In genomic region chr10:127919418-127920191, GRCh38 we compare ENCODE assay signal across 9 cellular contexts. TPM values are rescaled to one million over a fixed set of nuclear protein-coding genes. Genes with fewer than 3 reads are reported as not detected.
DNase-seq lines count a peak whose midpoint lies in the region; ATAC-seq and TF ChIP-seq lines count a peak whose summit lies in the region.
"Had no signal": no experiment of that assay in that cellular context is flagged by ENCODE, and none has a peak within 500 bp of the region (broad histone marks: within the 10 kb centered on the region; RNA-seq: fewer than 3 reads in every experiment).

No MANE protein-coding gene starts in this region.

- H3K79me2 ChIP-seq in PC-3 (ENCODE audit: low read length): no peaks in the 10 kb centered on the region
- H3K79me2 ChIP-seq in smooth muscle cell (ENCODE audit: low read depth): peaks cover 38% of the 10 kb centered on the region

- intact Hi-C loops in PC-3 (cut with micrococcal nuclease): no loop called here

- H3K4me3 ChIP-seq in PC-3 (ENCODE audit: low read length) (no peak overlapping the region), smooth muscle cell (no peak overlapping the region)

- H3K4me1 ChIP-seq in PC-3 (ENCODE audit: insufficient read depth, low read length) (peaks cover 24% of the 10 kb centered on the region), foreskin keratinocyte (no peaks in the 10 kb centered on the region), smooth muscle cell (ENCODE audit: low read depth) (no peaks in the 10 kb centered on the region)

- no TSS peak for BruUV-seq in PC-3 (replicated peaks; lab: Mats Ljungman, UMichigan)

- POLR2A ChIA-PET in PC-3 (lab: Charles Lee; ENCODE audit: unreplicated experiment): no interaction called here

- H3K9me2 ChIP-seq in PC-3 (replicated peaks; ENCODE audit: low read length): no peaks in the 10 kb centered on the region

- H3K9ac ChIP-seq in PC-3 (ENCODE audit: low read length) (peak overlapping the region; percentile 27; the same call in 1 of the 2 replicates), smooth muscle cell (ENCODE audit: low read depth) (no peak overlapping the region)
- H3K9ac ChIP-seq: KMS-11 had no signal

- CTCF ChIA-PET in PC-3 (lab: Charles Lee): interaction anchor here (0.5 kb wide), 1 partner anchor 20 kb away, joined by 3 read pairs; no protein-coding TSS in a partner anchor

- DNase-seq in DMS 273 (lab: John Stamatoyannopoulos, UW; ENCODE audit: unreplicated experiment) (peak; percentile 8), DMS 273 treated with DMSO at 0.1 percent for 48 hours (lab: John Stamatoyannopoulos, UW) (no peak), PC-3 (peak; percentile 38), foreskin keratinocyte (no peak), smooth muscle cell (lab: John Stamatoyannopoulos, UW; ENCODE audit: unreplicated experiment) (no peak), NCI-H2171 treated with DMSO at 0.1 percent for 48 hours (lab: John Stamatoyannopoulos, UW) (no peak)
- DNase-seq in stimulated activated CD4-positive, alpha-beta T cell treated with anti-CD3 and anti-CD28 coated beads, Interleukin-12 subunit alpha, Interleukin-12 subunit beta, amount 100 ng/mL, for 4 hours: no peak

- peak overlapping the region; percentile 65 for H3K27ac ChIP-seq in PC-3 (ENCODE audit: low read length)
- no peak overlapping the region for H3K27ac ChIP-seq in foreskin keratinocyte
- peak overlapping the region; percentile 88 for H3K27ac ChIP-seq in smooth muscle cell (ENCODE audit: low read depth)
- H3K27ac ChIP-seq: KMS-11 had no signal

- TF ChIP-seq CTCF in PC-3 (conservative IDR thresholded peaks at IDR 0.05; ENCODE audit: low read depth, low read length) (peak; percentile 38; the same call in 1 of the 2 replicates), foreskin keratinocyte (conservative IDR thresholded peaks at IDR 0.05) (peak; percentile 15), smooth muscle cell (IDR thresholded peaks at IDR 0.05; ENCODE audit: borderline replicate concordance, insufficient read depth, poor library complexity, severe bottlenecking) (peak; percentile 16)

- 0 out of 2 replicates have a peak, but pooled peaks have one; percentile 20 for ATAC-seq in PC-3
- peak; percentile 35 for ATAC-seq in foreskin keratinocyte
- no peak for ATAC-seq in GM19455 (IDR thresholded peaks at IDR 0.05; ENCODE audit: unreplicated experiment)

- H3K9me3 ChIP-seq in PC-3 (ENCODE audit: low read length) (no peaks in the 10 kb centered on the region), smooth muscle cell (replicated peaks; ENCODE audit: low read depth) (no peaks in the 10 kb centered on the region)

- H3F3A ChIP-seq in PC-3 (ENCODE audit: low read length, unreplicated experiment) (no peaks in the 10 kb centered on the region), smooth muscle cell (ENCODE audit: low read depth) (peaks cover 20% of the 10 kb centered on the region)

- H4K20me1 ChIP-seq in PC-3 (ENCODE audit: low read length) (no peaks in the 10 kb centered on the region), smooth muscle cell (ENCODE audit: low read depth) (no peaks in the 10 kb centered on the region)

- WGBS in smooth muscle cell (ENCODE audit: low lambda C conversion rate): 51% methylated on average over 11 of the region's 11 CpGs

- no peak overlapping the region for H2AFZ ChIP-seq in PC-3 (ENCODE audit: low read length)
- no peak overlapping the region for H2AFZ ChIP-seq in smooth muscle cell (ENCODE audit: low read depth)

- H3K4me2 ChIP-seq in PC-3 (ENCODE audit: low read length): no peak overlapping the region
- peak overlapping the region; percentile 30 for H3K4me2 ChIP-seq in smooth muscle cell
- H3K4me2 ChIP-seq: KMS-11 had no signal

- H3K27me3 ChIP-seq in PC-3 (ENCODE audit: low read length): no peaks in the 10 kb centered on the region
- H3K27me3 ChIP-seq in foreskin keratinocyte: no peaks in the 10 kb centered on the region
- H3K27me3 ChIP-seq in smooth muscle cell (ENCODE audit: low read depth): no peaks in the 10 kb centered on the region

- H3K36me3 ChIP-seq in PC-3 (ENCODE audit: low read depth, low read length) (no peaks in the 10 kb centered on the region), smooth muscle cell (ENCODE audit: low read depth) (no peaks in the 10 kb centered on the region)

RNA-seq across cellular contexts. Expression of gene PTPRE, which starts 12.7 kb away (rescaled TPM):
- 3.1 and 5.0 TPM in 2 replicates for total RNA-seq in PC-3 (2014; rRNA removed)
- total RNA-seq in foreskin keratinocyte: 14.9 and 15.4 TPM in 2 replicates
- 4.0 and 5.0 TPM in 2 replicates for polyA plus RNA-seq in foreskin keratinocyte
- 17.0 and 22.7 TPM in 2 replicates for total RNA-seq in smooth muscle cell
- 17.1 and 23.1 TPM in 2 replicates for polyA plus RNA-seq in smooth muscle cell

RNA-seq across cellular contexts. Expression of gene CLRN3, which starts 26.9 kb away (rescaled TPM):
- not detected in 2 replicates for total RNA-seq in PC-3 (2014; rRNA removed)
- not detected in 2 replicates for total RNA-seq in foreskin keratinocyte
- polyA plus RNA-seq in foreskin keratinocyte: not detected in 2 replicates
- total RNA-seq in smooth muscle cell: not detected in 2 replicates
- polyA plus RNA-seq in smooth muscle cell: not detected in 2 replicates

Comparison
In these comparisons a context has a peak if more than half of its experiments do, and no peak if none do; other contexts are left out.
1. DNase-seq: peak in DMS 273 (single experiment) and PC-3 (single experiment); none in DMS 273 treated with DMSO at 0.1 percent for 48 hours (single experiment), foreskin keratinocyte (0 of 2), smooth muscle cell (single experiment), stimulated activated CD4-positive, alpha-beta T cell treated with anti-CD3 and anti-CD28 coated beads, Interleukin-12 subunit alpha, Interleukin-12 subunit beta, amount 100 ng/mL, for 4 hours (single experiment) and NCI-H2171 treated with DMSO at 0.1 percent for 48 hours (single experiment).
2. Peak in every context shown above with its lines, with median percentiles within 50 percentile points of each other: CTCF ChIP-seq.